In the genomic region with DNA sequence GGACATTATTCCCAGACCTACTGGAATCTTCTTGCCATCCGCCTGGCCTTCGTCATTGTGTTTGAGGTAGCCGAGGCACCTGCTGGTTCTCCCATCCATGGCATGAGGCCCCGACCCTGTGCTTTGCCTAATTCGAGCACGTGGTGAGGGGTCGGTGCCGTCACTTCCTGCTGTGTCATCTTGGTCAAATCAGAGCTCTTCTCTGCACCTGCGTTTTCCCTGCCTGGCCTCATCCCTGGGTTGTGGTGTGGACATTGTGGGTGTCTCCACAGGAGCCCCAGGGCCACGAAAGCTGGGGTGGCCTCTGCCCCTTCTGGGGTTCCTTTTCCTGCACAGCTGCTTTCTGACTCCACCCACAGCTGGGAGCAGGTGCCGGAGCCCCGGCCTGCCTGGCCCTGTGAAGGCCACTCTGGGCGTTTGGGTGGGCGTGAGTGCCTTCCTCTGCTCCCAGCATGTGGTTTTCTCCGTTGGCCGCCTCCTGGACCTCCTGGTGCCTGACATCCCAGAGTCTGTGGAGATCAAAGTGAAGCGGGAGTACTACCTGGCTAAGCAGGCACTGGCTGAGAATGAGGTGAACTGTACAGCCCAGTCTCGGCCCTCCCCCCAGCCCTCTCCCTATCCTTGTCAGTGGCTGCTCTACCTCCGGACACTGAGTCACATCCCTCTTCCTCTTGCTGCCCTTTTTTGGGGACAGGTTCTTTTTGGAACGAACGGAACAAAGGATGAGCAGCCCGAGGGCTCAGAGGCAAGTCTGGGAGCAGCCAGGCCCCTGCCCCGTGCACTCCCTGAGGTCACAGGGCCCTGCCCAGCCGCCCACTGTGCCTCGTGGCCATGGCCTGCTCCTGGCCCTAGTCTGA, we compare ENCODE assay signal across 1 cellular context.
A peak's percentile ranks its signal among the peaks of the same experiment; 100 is the strongest.
TF ChIP-seq lines count a peak whose summit lies in the region.

No MANE protein-coding gene starts in this region.

TF ChIP-seq in HepG2, 621 proteins besides CTCF, POLR2A, EP300 and RAD21 (continued from another document and continues in another):
- TF ChIP-seq ZHX2 (IDR thresholded peaks at IDR 0.05; ENCODE audit: low read depth) (no peak), ZHX2 (CRISPR knock-in tag; IDR thresholded peaks at IDR 0.05; ENCODE audit: borderline replicate concordance) (no peak), PRMT3 (CRISPR knock-in tag; IDR thresholded peaks at IDR 0.05; ENCODE audit: borderline replicate concordance, low read depth) (no peak), ZNF777 (CRISPR knock-in tag; IDR thresholded peaks at IDR 0.05) (no peak), CAMTA2 (CRISPR knock-in tag; IDR thresholded peaks at IDR 0.05; ENCODE audit: borderline replicate concordance) (peak; percentile 33; the same call in 1 of the 2 replicates), MTA1 (CRISPR knock-in tag; IDR thresholded peaks at IDR 0.05; ENCODE audit: borderline replicate concordance) (no peak), JUN (CRISPR knock-in tag; IDR thresholded peaks at IDR 0.05) (no peak), MNT (IDR thresholded peaks at IDR 0.05) (no peak), KLF16 (CRISPR knock-in tag; IDR thresholded peaks at IDR 0.05) (no peak), KDM5B (CRISPR knock-in tag; IDR thresholded peaks at IDR 0.05; ENCODE audit: borderline replicate concordance) (0 out of 2 replicates have a peak, but pooled peaks have one; percentile 22), BORCS8-MEF2B (CRISPR knock-in tag; IDR thresholded peaks at IDR 0.05) (no peak), ZNF761 (CRISPR knock-in tag; conservative IDR thresholded peaks at IDR 0.05) (no peak), ZNF800 (CRISPR knock-in tag; IDR thresholded peaks at IDR 0.05) (no peak), EED (CRISPR knock-in tag; IDR thresholded peaks at IDR 0.05) (no peak), HNRNPLL (IDR thresholded peaks at IDR 0.05; ENCODE audit: low read depth, low read length, poor library complexity, severe bottlenecking) (no peak), ZNF513 (CRISPR knock-in tag; conservative IDR thresholded peaks at IDR 0.05) (no peak), NFRKB (IDR thresholded peaks at IDR 0.05) (no peak), TBL1XR1 (IDR thresholded peaks at IDR 0.05; ENCODE audit: borderline replicate concordance, low read length, partially characterized antibody) (no peak), ZFP82 (CRISPR knock-in tag; IDR thresholded peaks at IDR 0.05; ENCODE audit: borderline replicate concordance) (no peak), TSC22D2 (CRISPR knock-in tag; IDR thresholded peaks at IDR 0.05; ENCODE audit: borderline replicate concordance) (no peak)
- TF ChIP-seq, protein P1, sequence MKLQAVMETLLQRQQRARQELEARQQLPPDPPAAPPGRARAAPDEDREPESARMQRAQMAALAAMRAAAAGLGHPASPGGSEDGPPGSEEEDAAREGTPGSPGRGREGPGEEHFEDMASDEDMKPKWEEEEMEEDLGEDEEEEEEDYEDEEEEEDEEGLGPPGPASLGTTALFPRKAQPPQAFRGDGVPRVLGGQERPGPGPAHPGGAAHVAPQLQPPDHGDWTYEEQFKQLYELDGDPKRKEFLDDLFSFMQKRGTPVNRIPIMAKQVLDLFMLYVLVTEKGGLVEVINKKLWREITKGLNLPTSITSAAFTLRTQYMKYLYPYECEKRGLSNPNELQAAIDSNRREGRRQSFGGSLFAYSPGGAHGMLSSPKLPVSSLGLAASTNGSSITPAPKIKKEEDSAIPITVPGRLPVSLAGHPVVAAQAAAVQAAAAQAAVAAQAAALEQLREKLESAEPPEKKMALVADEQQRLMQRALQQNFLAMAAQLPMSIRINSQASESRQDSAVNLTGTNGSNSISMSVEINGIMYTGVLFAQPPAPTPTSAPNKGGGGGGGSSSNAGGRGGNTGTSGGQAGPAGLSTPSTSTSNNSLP (IDR thresholded peaks at IDR 0.05; ENCODE audit: low read depth, low read length): no peak
- TF ChIP-seq, protein P2, sequence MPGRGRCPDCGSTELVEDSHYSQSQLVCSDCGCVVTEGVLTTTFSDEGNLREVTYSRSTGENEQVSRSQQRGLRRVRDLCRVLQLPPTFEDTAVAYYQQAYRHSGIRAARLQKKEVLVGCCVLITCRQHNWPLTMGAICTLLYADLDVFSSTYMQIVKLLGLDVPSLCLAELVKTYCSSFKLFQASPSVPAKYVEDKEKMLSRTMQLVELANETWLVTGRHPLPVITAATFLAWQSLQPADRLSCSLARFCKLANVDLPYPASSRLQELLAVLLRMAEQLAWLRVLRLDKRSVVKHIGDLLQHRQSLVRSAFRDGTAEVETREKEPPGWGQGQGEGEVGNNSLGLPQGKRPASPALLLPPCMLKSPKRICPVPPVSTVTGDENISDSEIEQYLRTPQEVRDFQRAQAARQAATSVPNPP (CRISPR knock-in tag; IDR thresholded peaks at IDR 0.05): no peak
- TF ChIP-seq, protein P3, sequence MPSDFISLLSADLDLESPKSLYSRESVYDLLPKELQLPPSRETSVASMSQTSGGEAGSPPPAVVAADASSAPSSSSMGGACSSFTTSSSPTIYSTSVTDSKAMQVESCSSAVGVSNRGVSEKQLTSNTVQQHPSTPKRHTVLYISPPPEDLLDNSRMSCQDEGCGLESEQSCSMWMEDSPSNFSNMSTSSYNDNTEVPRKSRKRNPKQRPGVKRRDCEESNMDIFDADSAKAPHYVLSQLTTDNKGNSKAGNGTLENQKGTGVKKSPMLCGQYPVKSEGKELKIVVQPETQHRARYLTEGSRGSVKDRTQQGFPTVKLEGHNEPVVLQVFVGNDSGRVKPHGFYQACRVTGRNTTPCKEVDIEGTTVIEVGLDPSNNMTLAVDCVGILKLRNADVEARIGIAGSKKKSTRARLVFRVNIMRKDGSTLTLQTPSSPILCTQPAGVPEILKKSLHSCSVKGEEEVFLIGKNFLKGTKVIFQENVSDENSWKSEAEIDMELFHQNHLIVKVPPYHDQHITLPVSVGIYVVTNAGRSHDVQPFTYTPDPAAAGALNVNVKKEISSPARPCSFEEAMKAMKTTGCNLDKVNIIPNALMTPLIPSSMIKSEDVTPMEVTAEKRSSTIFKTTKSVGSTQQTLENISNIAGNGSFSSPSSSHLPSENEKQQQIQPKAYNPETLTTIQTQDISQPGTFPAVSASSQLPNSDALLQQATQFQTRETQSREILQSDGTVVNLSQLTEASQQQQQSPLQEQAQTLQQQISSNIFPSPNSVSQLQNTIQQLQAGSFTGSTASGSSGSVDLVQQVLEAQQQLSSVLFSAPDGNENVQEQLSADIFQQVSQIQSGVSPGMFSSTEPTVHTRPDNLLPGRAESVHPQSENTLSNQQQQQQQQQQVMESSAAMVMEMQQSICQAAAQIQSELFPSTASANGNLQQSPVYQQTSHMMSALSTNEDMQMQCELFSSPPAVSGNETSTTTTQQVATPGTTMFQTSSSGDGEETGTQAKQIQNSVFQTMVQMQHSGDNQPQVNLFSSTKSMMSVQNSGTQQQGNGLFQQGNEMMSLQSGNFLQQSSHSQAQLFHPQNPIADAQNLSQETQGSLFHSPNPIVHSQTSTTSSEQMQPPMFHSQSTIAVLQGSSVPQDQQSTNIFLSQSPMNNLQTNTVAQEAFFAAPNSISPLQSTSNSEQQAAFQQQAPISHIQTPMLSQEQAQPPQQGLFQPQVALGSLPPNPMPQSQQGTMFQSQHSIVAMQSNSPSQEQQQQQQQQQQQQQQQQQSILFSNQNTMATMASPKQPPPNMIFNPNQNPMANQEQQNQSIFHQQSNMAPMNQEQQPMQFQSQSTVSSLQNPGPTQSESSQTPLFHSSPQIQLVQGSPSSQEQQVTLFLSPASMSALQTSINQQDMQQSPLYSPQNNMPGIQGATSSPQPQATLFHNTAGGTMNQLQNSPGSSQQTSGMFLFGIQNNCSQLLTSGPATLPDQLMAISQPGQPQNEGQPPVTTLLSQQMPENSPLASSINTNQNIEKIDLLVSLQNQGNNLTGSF (CRISPR knock-in tag; IDR thresholded peaks at IDR 0.05): no peak; the same call in 1 of the 2 replicates
- TF ChIP-seq, protein P4, sequence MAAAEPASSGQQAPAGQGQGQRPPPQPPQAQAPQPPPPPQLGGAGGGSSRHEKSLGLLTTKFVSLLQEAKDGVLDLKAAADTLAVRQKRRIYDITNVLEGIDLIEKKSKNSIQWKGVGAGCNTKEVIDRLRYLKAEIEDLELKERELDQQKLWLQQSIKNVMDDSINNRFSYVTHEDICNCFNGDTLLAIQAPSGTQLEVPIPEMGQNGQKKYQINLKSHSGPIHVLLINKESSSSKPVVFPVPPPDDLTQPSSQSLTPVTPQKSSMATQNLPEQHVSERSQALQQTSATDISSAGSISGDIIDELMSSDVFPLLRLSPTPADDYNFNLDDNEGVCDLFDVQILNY (CRISPR knock-in tag; conservative IDR thresholded peaks at IDR 0.05): no peak; the same call in 1 of the 2 replicates
- TF ChIP-seq, protein P5, sequence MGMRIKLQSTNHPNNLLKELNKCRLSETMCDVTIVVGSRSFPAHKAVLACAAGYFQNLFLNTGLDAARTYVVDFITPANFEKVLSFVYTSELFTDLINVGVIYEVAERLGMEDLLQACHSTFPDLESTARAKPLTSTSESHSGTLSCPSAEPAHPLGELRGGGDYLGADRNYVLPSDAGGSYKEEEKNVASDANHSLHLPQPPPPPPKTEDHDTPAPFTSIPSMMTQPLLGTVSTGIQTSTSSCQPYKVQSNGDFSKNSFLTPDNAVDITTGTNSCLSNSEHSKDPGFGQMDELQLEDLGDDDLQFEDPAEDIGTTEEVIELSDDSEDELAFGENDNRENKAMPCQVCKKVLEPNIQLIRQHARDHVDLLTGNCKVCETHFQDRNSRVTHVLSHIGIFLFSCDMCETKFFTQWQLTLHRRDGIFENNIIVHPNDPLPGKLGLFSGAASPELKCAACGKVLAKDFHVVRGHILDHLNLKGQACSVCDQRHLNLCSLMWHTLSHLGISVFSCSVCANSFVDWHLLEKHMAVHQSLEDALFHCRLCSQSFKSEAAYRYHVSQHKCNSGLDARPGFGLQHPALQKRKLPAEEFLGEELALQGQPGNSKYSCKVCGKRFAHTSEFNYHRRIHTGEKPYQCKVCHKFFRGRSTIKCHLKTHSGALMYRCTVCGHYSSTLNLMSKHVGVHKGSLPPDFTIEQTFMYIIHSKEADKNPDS (CRISPR knock-in tag; IDR thresholded peaks at IDR 0.05): peak; percentile 13; the same call in 1 of the 2 replicates
